Comparison of ENCODE assay signal across 19 cellular contexts in genomic region chr5:172634106-172634899, GRCh38. TPM values are rescaled to one million over a fixed set of nuclear protein-coding genes. Genes with fewer than 3 reads are reported as not detected.
DNase-seq lines count a peak whose midpoint lies in the region; ATAC-seq, FAIRE-seq and TF ChIP-seq lines count a peak whose summit lies in the region.
"Had no signal": no experiment of that assay in that cellular context is flagged by ENCODE, and none has a peak within 500 bp of the region (broad histone marks: within the 10 kb centered on the region; RNA-seq: fewer than 3 reads in every experiment).

No MANE protein-coding gene starts in this region.

- no peaks in the 10 kb centered on the region for H3K9me3 ChIP-seq in heart left ventricle
- no peaks in the 10 kb centered on the region for H3K9me3 ChIP-seq in K562 (replicated peaks; ENCODE audit: control insufficient read depth, insufficient read depth, low read depth, low read length)
- H3K9me3 ChIP-seq in aorta (ENCODE audit: control insufficient read depth, low read length): no peaks in the 10 kb centered on the region
- no peaks in the 10 kb centered on the region for H3K9me3 ChIP-seq in MM.1S (replicated peaks; ENCODE audit: insufficient read depth, low read length)
- H3K9me3 ChIP-seq: A549, BE2C had no signal

- H3K27me3 ChIP-seq in heart left ventricle (no peaks in the 10 kb centered on the region), K562 (ENCODE audit: control insufficient read depth in 2 of 2, insufficient read depth in 2 of 2, low read length in 2 of 2) (peaks cover 15 to 49% of the 10 kb centered on the region in 2 experiments; a peak in 4 of 5 replicates), aorta (ENCODE audit: control insufficient read depth in 1 of 2, insufficient read depth in 2 of 2, low read length in 1 of 2) (no peaks in the 10 kb centered on the region), MM.1S (replicated peaks; ENCODE audit: insufficient read depth, low read length) (no peaks in the 10 kb centered on the region)
- H3K27me3 ChIP-seq: BE2C had no signal

- intact Hi-C loops in cardiac septum (cut with DNase I): no loop called here
- intact Hi-C loops in heart left ventricle (cut with DNase I): no loop called here
- intact Hi-C loops in K562 (cut with micrococcal nuclease): no loop called here
- intact Hi-C loops in aorta (cut with DNase I): no loop called here

- H3K79me2 ChIP-seq in K562 (ENCODE audit: control insufficient read depth, insufficient read depth, low read length) (no peaks in the 10 kb centered on the region), MM.1S (ENCODE audit: low read length) (no peaks in the 10 kb centered on the region)

- H3K9me1 ChIP-seq in K562 (ENCODE audit: control insufficient read depth, insufficient read depth, low read length): no peaks in the 10 kb centered on the region

- FAIRE-seq in K562 (lab: Jason Lieb, UNC): no peak
- FAIRE-seq: A549, G401.6, GM12891, GM19239 had no signal

- in situ Hi-C loops in K562 (cut with MboI): no loop called here

- WGBS in heart left ventricle, 4 donors: 92 to 99% (median 95%) methylated on average over 4 of the region's 4 CpGs
- WGBS in K562 (ENCODE audit: insufficient coverage, low coverage, missing lambda C conversion rate): 0% methylated on average over 4 of the region's 4 CpGs
- 93 to 98% methylated on average over 4 of the region's 4 CpGs for WGBS in aorta, 2 donors

- DNase-seq in cardiac septum (ENCODE audit: low spot score) (peak; percentile 70), heart left ventricle (no peak), K562 (ENCODE audit: extremely low read depth in 1 of 4, low spot score in 3 of 4) (no peak), mesenteric fat pad (ENCODE audit: low spot score) (peak; percentile 53), aorta (peak; percentile 9 to 24), NCI-H345 treated with DMSO at 0.1 percent for 48 hours (lab: John Stamatoyannopoulos, UW; ENCODE audit: unreplicated experiment) (no peak), MM.1S (no peak)
- DNase-seq: BE2C; CD4-positive, alpha-beta memory T cell; DMS153; DMS79 treated with DMSO at 0.1 percent for 48 hours; EL; HCEC 1CT had no signal

- H2AFZ ChIP-seq in K562 (ENCODE audit: low read depth, low read length): no peak overlapping the region
- no peak overlapping the region for H2AFZ ChIP-seq in MM.1S (ENCODE audit: low read length)

- no peak for TF ChIP-seq RAD21 in K562 (CRISPR knock-in tag; conservative IDR thresholded peaks at IDR 0.05 in 1 of 2, IDR thresholded peaks at IDR 0.05 in 1 of 2)

- H3K9me2 ChIP-seq in MM.1S (replicated peaks; ENCODE audit: insufficient read depth, low read length): no peaks in the 10 kb centered on the region

- H3K4me2 ChIP-seq in K562 (ENCODE audit: insufficient read depth, low read length): no peak overlapping the region
- no peak overlapping the region for H3K4me2 ChIP-seq in MM.1S (ENCODE audit: low read depth, low read length)
- H3K4me2 ChIP-seq: A549 had no signal

- no TSS peak for BruUV-seq in K562 (replicated peaks; lab: Mats Ljungman, UMichigan)

- H3F3A ChIP-seq in MM.1S (ENCODE audit: insufficient read depth, low read length): peaks cover 5% of the 10 kb centered on the region; the same call in 1 of the 2 replicates

- H3K9ac ChIP-seq in K562 (ENCODE audit: insufficient read depth in 1 of 2, low read depth in 2 of 2, low read length in 2 of 2) (no peak overlapping the region), MM.1S (ENCODE audit: low read length) (no peak overlapping the region)

- POLR2A ChIA-PET in K562 (lab: Yijun Ruan, JAX): interaction anchor here (1.1 kb wide), 1 partner anchor 24 kb away, joined by 3 read pairs; no protein-coding TSS in a partner anchor

- H3K4me1 ChIP-seq in heart left ventricle: no peaks in the 10 kb centered on the region
- no peaks in the 10 kb centered on the region for H3K4me1 ChIP-seq in K562 (replicated peaks in 1 of 2; ENCODE audit: control insufficient read depth in 2 of 2, insufficient read depth in 2 of 2, low read length in 2 of 2)
- no peaks in the 10 kb centered on the region for H3K4me1 ChIP-seq in aorta (ENCODE audit: control insufficient read depth in 1 of 2, insufficient read depth in 2 of 2, low read length in 2 of 2)
- H3K4me1 ChIP-seq in MM.1S (ENCODE audit: low read length): peaks cover 18% of the 10 kb centered on the region
- H3K4me1 ChIP-seq: BE2C had no signal

- CTCF ChIA-PET in K562 (lab: Yijun Ruan, JAX; ENCODE audit: low intra/inter-chr PET ratio): no interaction called here

- no peak for ATAC-seq in heart left ventricle
- ATAC-seq in K562: no peak
- no peak for ATAC-seq in aorta (ENCODE audit: low FRiP score)
- ATAC-seq: A549 had no signal

- H3K27ac ChIP-seq in heart left ventricle (no peak overlapping the region), K562 (ENCODE audit: extremely low read depth, low read depth, low read length) (no peak overlapping the region), aorta (ENCODE audit: low read depth in 1 of 2, low read length in 2 of 2) (no peak overlapping the region), MM.1S (ENCODE audit: low read length) (no peak overlapping the region)
- H3K27ac ChIP-seq: A549, C4-2B, HL-60 had no signal

- TF ChIP-seq CTCF in heart left ventricle (IDR thresholded peaks at IDR 0.05) (no peak), K562 (IDR thresholded peaks at IDR 0.05 in 2 of 3, conservative IDR thresholded peaks at IDR 0.05 in 1 of 3; ENCODE audit: insufficient read depth in 2 of 3, low read depth in 1 of 3, low read length in 3 of 3) (no peak), MM.1S (IDR thresholded peaks at IDR 0.05; ENCODE audit: low read length) (no peak)

- H4K20me1 ChIP-seq in K562 (replicated peaks; ENCODE audit: control insufficient read depth, insufficient read depth, low read length): peaks cover 9% of the 10 kb centered on the region; the same call in 1 of the 2 replicates
- H4K20me1 ChIP-seq in MM.1S (ENCODE audit: insufficient read depth, low read length): no peaks in the 10 kb centered on the region

- no peak for TF ChIP-seq EP300 in K562 (IDR thresholded peaks at IDR 0.05; ENCODE audit: low read length)

- TF ChIP-seq POLR2A in heart left ventricle (IDR thresholded peaks at IDR 0.05): no peak
- TF ChIP-seq POLR2A in K562 (conservative IDR thresholded peaks at IDR 0.05): no peak

- H3K4me3 ChIP-seq in heart left ventricle: no peak overlapping the region
- H3K4me3 ChIP-seq in K562: no peak overlapping the region
- no peak overlapping the region for H3K4me3 ChIP-seq in aorta (ENCODE audit: low read length in 2 of 2)
- H3K4me3 ChIP-seq in MM.1S (ENCODE audit: low read length): no peak overlapping the region
- H3K4me3 ChIP-seq: A549 had no signal

- H3K36me3 ChIP-seq in heart left ventricle (no peaks in the 10 kb centered on the region), K562 (ENCODE audit: control insufficient read depth, insufficient read depth, low read length) (no peaks in the 10 kb centered on the region), aorta (ENCODE audit: control insufficient read depth in 1 of 2, insufficient read depth in 2 of 2, low read length in 1 of 2) (no peaks in the 10 kb centered on the region), MM.1S (replicated peaks; ENCODE audit: insufficient read depth, low read length) (no peaks in the 10 kb centered on the region)
- H3K36me3 ChIP-seq: BE2C had no signal

TF ChIP-seq in K562, 482 proteins besides CTCF, POLR2A, EP300 and RAD21 (continues in another document):
- no peak for TF ChIP-seq NFXL1 (CRISPR knock-in tag; IDR thresholded peaks at IDR 0.05)
- TF ChIP-seq ZFP36 (IDR thresholded peaks at IDR 0.05; ENCODE audit: low read depth, low read length, partially characterized antibody): peak; percentile 65
- no peak for TF ChIP-seq ELF4 (CRISPR knock-in tag; IDR thresholded peaks at IDR 0.05)
- no peak for TF ChIP-seq ETS2 (tag; IDR thresholded peaks at IDR 0.05; ENCODE audit: borderline replicate concordance, poor library complexity, severe bottlenecking)
- TF ChIP-seq SMARCA5 (IDR thresholded peaks at IDR 0.05): 0 out of 2 replicates have a peak, but pooled peaks have one; percentile 26
- peak; percentile 75 for TF ChIP-seq RBM25 (IDR thresholded peaks at IDR 0.05; ENCODE audit: low read depth, low read length, severe bottlenecking)
- no peak for TF ChIP-seq BRF1 (IDR thresholded peaks at IDR 0.05; ENCODE audit: borderline replicate concordance, extremely low read depth, insufficient read length)
- TF ChIP-seq CREB5 (CRISPR knock-in tag; IDR thresholded peaks at IDR 0.05): no peak

RNA-seq across cellular contexts. Expression of gene NEURL1B, which starts 6.8 kb away (rescaled TPM):
- total RNA-seq in cardiac septum: 19.7 TPM
- 10 to 100 TPM; 16.1 to 47.1 (median 25.8) TPM for total RNA-seq in heart left ventricle
- polyA plus RNA-seq in heart left ventricle: 10 to 100 TPM; 11.8 to 37.9 TPM
- total RNA-seq in K562 (2011; cell fraction: chromatin; rRNA removed; ENCODE audit: low replicate concordance): not detected in 2 replicates
- total RNA-seq in K562 (2011; cell fraction: nucleolus; rRNA removed): not detected in 2 replicates
- total RNA-seq in K562 (2011; cell fraction: nucleoplasm; rRNA removed): not detected in 2 replicates
- total RNA-seq in K562 (2014; rRNA removed): not detected in 2 replicates
- not detected in 2 replicates for total RNA-seq in K562 (2014; rRNA removed; fragmentation: Illumina TruSeq; extraction: Trizol)
- not detected in 2 replicates for total RNA-seq in K562 (2015; rRNA removed; fragmentation: Illumina TruSeq; extraction: Trizol)
- total RNA-seq in K562 (2021): 0.04 TPM in 2 replicates
- not detected in 2 replicates for polyA plus RNA-seq in K562 (2011; rRNA removed)
- polyA plus RNA-seq in K562 (2011; cell fraction: cytosol; rRNA removed): not detected in 2 replicates
- not detected in 2 replicates for polyA plus RNA-seq in K562 (2011; cell fraction: nucleus; rRNA removed)
- not detected in 2 replicates for polyA plus RNA-seq in K562 (2012)
- not detected in 2 replicates for polyA plus RNA-seq in K562 (2014; fragmentation: Illumina TruSeq; extraction: Trizol)
- not detected for polyA plus RNA-seq in K562 (2014; fragmentation: Nextera tagmentation; extraction: Ambion mirVana)
- not detected in 2 replicates for polyA plus RNA-seq in K562 (2014; rRNA removed)
- polyA minus RNA-seq in K562 (2011; rRNA and poly(A)+ RNA removed): not detected in 2 replicates
- polyA minus RNA-seq in K562 (2011; cell fraction: cytosol; rRNA and poly(A)+ RNA removed): not detected in 2 replicates
- not detected in 2 replicates for polyA minus RNA-seq in K562 (2011; cell fraction: nucleus; rRNA and poly(A)+ RNA removed)
- total RNA-seq in mesenteric fat pad: 35.8 TPM
- 10 to 100 TPM; 46.1 to 65.8 TPM for total RNA-seq in aorta
- 1 to 10 TPM; 1.9 to 3.5 TPM for polyA plus RNA-seq in aorta

Comparison
In these comparisons a context has a peak if more than half of its experiments do, and no peak if none do; other contexts are left out.
1. DNase-seq: peak in cardiac septum (single experiment), mesenteric fat pad (single experiment) and aorta (2 of 2); none in heart left ventricle (0 of 5), K562 (0 of 4), NCI-H345 treated with DMSO at 0.1 percent for 48 hours (single experiment) and MM.1S (single experiment).
2. RNA of gene NEURL1B, which starts 6.8 kb away (total RNA-seq): 46.1 to 65.8 TPM in aorta, 35.8 TPM in mesenteric fat pad (single experiment), 16.1 to 47.1 TPM in heart left ventricle and 19.7 TPM in cardiac septum (single experiment); 0.04 TPM in K562; every median in the first group is over 10 times any median in the second.